Comparison of ENCODE assay signal across 12 cellular contexts in the genomic region with DNA sequence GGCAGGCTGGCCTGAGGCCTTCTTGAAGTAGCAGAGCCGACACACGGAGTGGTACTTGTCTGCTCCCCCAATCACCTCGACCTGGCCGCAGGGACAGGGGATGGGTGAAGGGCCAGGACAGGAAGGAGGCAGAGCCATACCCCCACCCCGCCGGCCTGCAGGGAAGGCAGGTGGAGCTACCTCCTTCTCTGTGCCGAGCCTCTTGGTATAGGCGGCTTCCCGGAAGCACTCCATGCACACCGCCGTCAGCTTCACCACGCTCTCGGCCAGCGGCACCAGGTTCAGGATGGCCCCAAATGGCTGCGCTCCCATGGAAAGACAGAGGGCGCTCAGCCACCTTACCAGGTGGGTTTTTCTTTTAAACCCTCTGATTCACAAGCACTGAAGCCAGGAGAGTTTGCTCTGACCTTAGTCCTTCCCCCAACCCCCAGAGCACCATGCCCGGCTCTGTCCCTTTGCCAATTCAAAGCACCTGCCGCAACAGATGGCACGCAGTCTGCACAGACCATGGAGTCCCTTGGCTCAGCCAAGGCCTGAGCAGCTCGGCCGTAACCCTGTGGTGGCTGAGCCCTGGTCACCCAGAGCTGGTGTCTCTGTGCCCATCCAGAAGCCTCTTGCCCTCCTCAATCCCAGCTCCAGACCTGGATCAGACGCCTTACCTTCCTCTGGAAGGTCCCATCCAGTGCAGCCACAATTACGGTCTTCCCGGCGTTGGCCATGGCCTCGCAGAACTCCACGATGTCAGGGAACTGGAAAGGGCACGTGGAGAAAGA. TPM values are rescaled to one million over a fixed set of nuclear protein-coding genes. Genes with fewer than 3 reads are reported as not detected.
DNase-seq lines count a peak whose midpoint lies in the region; ATAC-seq and TF ChIP-seq lines count a peak whose summit lies in the region.
"Had no signal": no experiment of that assay in that cellular context is flagged by ENCODE, and none has a peak within 500 bp of the region (broad histone marks: within the 10 kb centered on the region; RNA-seq: fewer than 3 reads in every experiment).

No MANE protein-coding gene starts in this region.

- ATAC-seq in Right ventricle myocardium superior (ENCODE audit: poor library complexity), result peak; percentile 5
- ATAC-seq in Right ventricle myocardium inferior, result no peak
- peak; percentile 13 for ATAC-seq in lung (ENCODE audit: insufficient read depth, low FRiP score)
- no peak for ATAC-seq in aorta (ENCODE audit: low FRiP score)

- intact Hi-C loops in Right ventricle myocardium superior (cut with DNase I) (loop anchor here (2.0 kb wide), 1 partner anchor 62 kb away; no protein-coding TSS in a partner anchor), Right ventricle myocardium inferior (cut with DNase I) (loop anchor here (5.0 kb wide), 1 partner anchor 48 kb away; a partner anchor contains a TSS), adrenal gland (cut with DNase I) (loop anchor here in 1 of 2 donors (5.0 kb wide), 2 partner anchors 48 to 63 kb away; a partner anchor contains a TSS), aorta (cut with DNase I) (loop anchor here (1.0 to 5.0 kb wide), 2 partner anchors 63 to 76 kb away; no protein-coding TSS in a partner anchor)

- in situ Hi-C loops in KBM-7 (cut with MboI; ENCODE audit: low pct_unique_long_range_greater_than_20kb, low sequenced_read_pairs), result no loop called here

- H3K9me3 ChIP-seq in adrenal gland (replicated peaks in 1 of 3), result no peaks in the 10 kb centered on the region
- H3K9me3 ChIP-seq in lung (ENCODE audit: control insufficient read depth in 2 of 2, insufficient read depth in 1 of 2, low read length in 1 of 2), result no peaks in the 10 kb centered on the region
- no peaks in the 10 kb centered on the region for H3K9me3 ChIP-seq in aorta (ENCODE audit: control insufficient read depth, low read length)

- no peak overlapping the region for H3K4me3 ChIP-seq in adrenal gland
- H3K4me3 ChIP-seq in lung, result no peak overlapping the region
- no peak overlapping the region for H3K4me3 ChIP-seq in aorta (ENCODE audit: low read length in 2 of 2)

- H3K27ac ChIP-seq in adrenal gland (peak overlapping the region in 3 of 5 donors; percentile 39 to 89 (median 71)), lung (ENCODE audit: low read depth in 1 of 2, low read length in 1 of 2) (peak overlapping the region; percentile 84 to 88), aorta (ENCODE audit: low read depth in 1 of 2, low read length in 2 of 2) (peak overlapping the region; percentile 52 to 65)

- 74 to 90% (median 88%) methylated on average over 10 to 28 of the region's 28 CpGs for WGBS in adrenal gland, 4 donors
- 55 to 75% methylated on average over 28 of the region's 28 CpGs for WGBS in lung, 2 donors
- WGBS in aorta, 2 donors, result 62 to 72% methylated on average over 28 of the region's 28 CpGs

- no peaks in the 10 kb centered on the region for H3K27me3 ChIP-seq in adrenal gland
- no peaks in the 10 kb centered on the region for H3K27me3 ChIP-seq in lung (ENCODE audit: control insufficient read depth, insufficient read depth)
- H3K27me3 ChIP-seq in aorta (ENCODE audit: control insufficient read depth in 1 of 2, insufficient read depth in 2 of 2, low read length in 1 of 2), result no peaks in the 10 kb centered on the region

- TF ChIP-seq CTCF in adrenal gland (IDR thresholded peaks at IDR 0.05) (no peak), lung (IDR thresholded peaks at IDR 0.05; ENCODE audit: control extremely low read depth, extremely low read depth) (no peak)

- DNase-seq in Right ventricle myocardium superior (no peak), Right ventricle myocardium inferior (ENCODE audit: missing footprints) (no peak), adrenal gland (no peak), lung (ENCODE audit: low spot score) (no peak), aorta (no peak), SKM-1 (lab: John Stamatoyannopoulos, UW; ENCODE audit: unreplicated experiment) (no peak), activated T-cell treated with anti-CD3 and anti-CD28 coated beads for 4 hours (no peak), KBM-7 (no peak)
- DNase-seq: AML-193, amniotic stem cell had no signal

- peak in 1 of 2 donors; percentile 1 for TF ChIP-seq POLR2A in adrenal gland (IDR thresholded peaks at IDR 0.05)

- peaks cover 0 to 7% of the 10 kb centered on the region in 2 donors for H3K36me3 ChIP-seq in adrenal gland (replicated peaks in 1 of 2)
- peaks cover 0 to 12% of the 10 kb centered on the region in 2 donors for H3K36me3 ChIP-seq in lung (ENCODE audit: control insufficient read depth in 2 of 2, insufficient read depth in 2 of 2, low read length in 2 of 2)
- H3K36me3 ChIP-seq in aorta (ENCODE audit: control insufficient read depth in 1 of 2, insufficient read depth in 2 of 2, low read length in 1 of 2), result no peaks in the 10 kb centered on the region

- H3K4me1 ChIP-seq in adrenal gland (replicated peaks in 1 of 2) (peaks cover 19 to 60% of the 10 kb centered on the region in 2 donors), lung (ENCODE audit: control insufficient read depth in 2 of 2, insufficient read depth in 2 of 2, low read length in 2 of 2) (peaks cover 0 to 41% of the 10 kb centered on the region in 2 donors), aorta (ENCODE audit: control insufficient read depth in 1 of 2, insufficient read depth in 2 of 2, low read length in 2 of 2) (peaks cover 0 to 2% of the 10 kb centered on the region in 2 donors)

RNA-seq across cellular contexts. Expression of a gene that starts 6.7 kb away (rescaled TPM):
- total RNA-seq in Right ventricle myocardium superior, result 99.8 TPM
- 120 TPM for total RNA-seq in Right ventricle myocardium inferior
- 10 to 100 TPM; 36.3 to 98.1 (median 62.9) TPM for total RNA-seq in adrenal gland
- polyA plus RNA-seq in adrenal gland, result 10 to 100 TPM; 32.7 to 85.5 (median 38.9) TPM
- 100 to 1,000 TPM; 111 to 188 TPM for total RNA-seq in lung
- 100 to 1,000 TPM; 188 to 212 TPM for polyA plus RNA-seq in lung
- 10 to 100 TPM; 67.7 to 69.9 TPM for total RNA-seq in aorta
- 10 to 100 TPM; 49.0 to 91.9 TPM for polyA plus RNA-seq in aorta

RNA-seq across cellular contexts. Expression of a gene that starts 11.8 kb away (rescaled TPM):
- total RNA-seq in Right ventricle myocardium superior (2.6 TPM), Right ventricle myocardium inferior (5.2 TPM), adrenal gland (1 to 10 TPM; 2.0 to 8.5 (median 2.5) TPM), lung (1 to 10 TPM; 7.9 to 9.2 TPM), aorta (1 to 10 TPM; 2.4 to 3.8 TPM)
- polyA plus RNA-seq in adrenal gland (1 to 10 TPM; 1.3 to 2.6 (median 1.6) TPM), lung (10 to 100 TPM; 11.5 to 14.9 TPM), aorta (1 to 10 TPM; 1.1 to 2.7 TPM)

RNA-seq across cellular contexts. Expression of a gene that starts 12.1 kb away (rescaled TPM):
- 32.7 TPM for total RNA-seq in Right ventricle myocardium superior
- total RNA-seq in Right ventricle myocardium inferior, result 38.2 TPM
- 10 to 100 TPM in 7 of 8 donors, 1 to 10 TPM in 1; 4.5 to 32.9 (median 21.9) TPM for total RNA-seq in adrenal gland
- 10 to 100 TPM in 1 of 3 donors, 1 to 10 TPM in 2; 9.0 to 16.3 (median 9.1) TPM for polyA plus RNA-seq in adrenal gland
- total RNA-seq in lung, result 10 to 100 TPM; 33.7 to 34.9 TPM
- polyA plus RNA-seq in lung, result 10 to 100 TPM; 24.6 to 35.4 TPM
- total RNA-seq in aorta, result 10 to 100 TPM; 18.1 to 36.5 TPM
- 10 to 100 TPM; 22.2 to 45.4 TPM for polyA plus RNA-seq in aorta

RNA-seq across cellular contexts. Expression of a gene that starts 28.9 kb away (rescaled TPM):
- not detected for total RNA-seq in Right ventricle myocardium superior
- total RNA-seq in Right ventricle myocardium inferior, result not detected
- not detected for total RNA-seq in adrenal gland
- not detected for polyA plus RNA-seq in adrenal gland
- 1 to 10 TPM in 1 of 2 donors, not detected in 1; 2.8 TPM for total RNA-seq in lung
- polyA plus RNA-seq in lung, result under 1 TPM; 0.05 to 0.20 TPM
- not detected for total RNA-seq in aorta
- under 1 TPM in 1 of 2 donors, not detected in 1; 0.13 TPM for polyA plus RNA-seq in aorta
- total RNA-seq: mucosa of gallbladder, subcutaneous adipose tissue had no signal

RNA-seq across cellular contexts. Expression of a gene that starts 39.0 kb away (rescaled TPM):
- total RNA-seq in Right ventricle myocardium superior, result 1.7 TPM
- total RNA-seq in Right ventricle myocardium inferior, result 1.2 TPM
- total RNA-seq in adrenal gland, result 1 to 10 TPM in 5 of 8 donors, under 1 TPM in 3; 0.12 to 2.9 (median 1.5) TPM
- polyA plus RNA-seq in adrenal gland, result 1 to 10 TPM in 1 of 3 donors, under 1 TPM in 2; 0.32 to 1.3 (median 0.34) TPM
- 10 to 100 TPM in 1 of 2 donors, 1 to 10 TPM in 1; 1.1 to 11.2 TPM for total RNA-seq in lung
- polyA plus RNA-seq in lung, result 1 to 10 TPM; 2.0 to 2.8 TPM
- total RNA-seq in aorta, result 1 to 10 TPM in 1 of 2 donors, under 1 TPM in 1; 0.65 to 2.8 TPM
- 1 to 10 TPM in 1 of 2 donors, under 1 TPM in 1; 0.10 to 3.4 TPM for polyA plus RNA-seq in aorta

Comparison
In these comparisons a context has a peak if more than half of its experiments do, and no peak if none do; other contexts are left out.
1. ATAC-seq: peak in Right ventricle myocardium superior (single experiment) and lung (single experiment); none in Right ventricle myocardium inferior (single experiment) and aorta (single experiment).
2. Peak in every context shown above with its lines, with median percentiles within 50 percentile points of each other: H3K27ac ChIP-seq.